ENCODE assay signal across 27 cellular contexts in genomic region chr20:58039569-58040092, GRCh38.
DNase-seq lines count a peak whose midpoint lies in the region; TF ChIP-seq lines count a peak whose summit lies in the region.
"Had no signal": no experiment of that assay in that cellular context is flagged by ENCODE, and none has a peak within 500 bp of the region (broad histone marks: within the 10 kb centered on the region; RNA-seq: fewer than 3 reads in every experiment).

No MANE protein-coding gene starts in this region.

- H3K4me3 ChIP-seq in mammary epithelial cell (replicated peaks in 1 of 3; ENCODE audit: insufficient read depth in 1 of 3, low read depth in 2 of 3, low read length in 3 of 3) (no peak overlapping the region), lower leg skin (ENCODE audit: low read depth, poor library complexity, severe bottlenecking) (no peak overlapping the region), spleen (no peak overlapping the region)
- H3K4me3 ChIP-seq: ascending aorta, HAP-1, lung, psoas muscle, thyroid gland had no signal

- H3K27me3 ChIP-seq in mammary epithelial cell (ENCODE audit: insufficient read depth, low read length): no peaks in the 10 kb centered on the region
- H3K27me3 ChIP-seq in spleen (replicated peaks in 1 of 7): peaks cover 0 to 9% (median 0%) of the 10 kb centered on the region in 7 donors
- H3K27me3 ChIP-seq: ascending aorta, thyroid gland had no signal

- H4K20me1 ChIP-seq in mammary epithelial cell (ENCODE audit: insufficient read depth, low read length): no peaks in the 10 kb centered on the region

- POLR2A ChIA-PET in RWPE1 (lab: Yijun Ruan, JAX; ENCODE audit: low non-redundant PET): no interaction called here

- intact Hi-C loops in mammary epithelial cell (cut with micrococcal nuclease) (no loop called here), lower leg skin (cut with DNase I; ENCODE audit: low total_unique reads) (no loop called here), spleen (cut with DNase I; ENCODE audit: low total_unique reads) (no loop called here)

- H3K9me3 ChIP-seq in mammary epithelial cell (replicated peaks; ENCODE audit: insufficient read depth, low read length) (no peaks in the 10 kb centered on the region), spleen (no peaks in the 10 kb centered on the region)
- H3K9me3 ChIP-seq: ascending aorta, HAP-1, psoas muscle, thyroid gland had no signal

- peak overlapping the region; percentile 17 for H2AFZ ChIP-seq in mammary epithelial cell (ENCODE audit: low read depth, low read length)

- no peaks in the 10 kb centered on the region for H3K36me3 ChIP-seq in mammary epithelial cell (ENCODE audit: insufficient read depth, low read length)
- H3K36me3 ChIP-seq in spleen: no peaks in the 10 kb centered on the region
- H3K36me3 ChIP-seq: ascending aorta, HAP-1, thyroid gland had no signal

- H3K79me2 ChIP-seq in mammary epithelial cell (ENCODE audit: insufficient read depth, low read length): no peaks in the 10 kb centered on the region

- H3K4me2 ChIP-seq in mammary epithelial cell (ENCODE audit: insufficient read depth, low read depth, low read length): no peak overlapping the region

- CTCF ChIA-PET in mammary epithelial cell (lab: Charles Lee; ENCODE audit: low non-redundant PET) (no interaction called here), RWPE1 (lab: Yijun Ruan, JAX) (no interaction called here)

- DNase-seq in M059J (ENCODE audit: low read depth): peak; percentile 48
- no peak for DNase-seq in mammary epithelial cell
- DNase-seq in lower leg skin (ENCODE audit: low spot score in 2 of 2): peak; percentile 14 to 83
- DNase-seq in spleen: peak; percentile 52
- no peak for DNase-seq in NCI-H2107 (lab: John Stamatoyannopoulos, UW)
- DNase-seq in MV-4-11 (lab: John Stamatoyannopoulos, UW): no peak
- no peak for DNase-seq in RWPE1 (ENCODE audit: low spot score)
- DNase-seq: activated B cell treated with CpG ODN at 0.5 μM for 24 hours; activated CD4-positive, alpha-beta T cell treated with anti-CD3 and anti-CD28 coated beads, Interleukin-2, amount 50 U/mL, for 48 hours; activated naive CD8-positive, alpha-beta T cell treated with anti-CD3 and anti-CD28 coated beads for 36 hours; CD4-positive, CD25-positive, alpha-beta regulatory T cell; EL; hippocampal formation; immature natural killer cell; Kasumi-1; NCI-H1048; NCI-H1930; NCI-H2227 treated with DMSO at 0.1 percent for 48 hours; psoas muscle; stimulated activated CD4-positive, alpha-beta T cell treated with anti-CD3 and anti-CD28 coated beads, Interleukin-4, amount 100 ng/mL, for 1 hour; stimulated activated naive CD4-positive, alpha-beta T cell; SW 1271; thyroid gland had no signal

- no TSS peak for BruUV-seq in mammary epithelial cell (replicated peaks; lab: Mats Ljungman, UMichigan)

- in situ Hi-C loops in mammary epithelial cell (cut with MboI; ENCODE audit: low sequenced_read_pairs in 2 of 2): no loop called here

- peaks cover 4% of the 10 kb centered on the region for H3K4me1 ChIP-seq in mammary epithelial cell (ENCODE audit: insufficient read depth, low read length)
- H3K4me1 ChIP-seq in spleen: peaks cover 0 to 7% (median 0%) of the 10 kb centered on the region in 6 donors
- H3K4me1 ChIP-seq: ascending aorta, HAP-1, psoas muscle, thyroid gland had no signal

- no peak for TF ChIP-seq CTCF in mammary epithelial cell (conservative IDR thresholded peaks at IDR 0.05 in 1 of 2, IDR thresholded peaks at IDR 0.05 in 1 of 2; ENCODE audit: extremely low read depth in 1 of 2, insufficient read depth in 1 of 2, low read depth in 1 of 2, low read length in 2 of 2)
- no peak for TF ChIP-seq CTCF in lower leg skin (IDR thresholded peaks at IDR 0.05)
- no peak for TF ChIP-seq CTCF in spleen (IDR thresholded peaks at IDR 0.05 in 8 of 11, conservative IDR thresholded peaks at IDR 0.05 in 3 of 11)
- no peak for TF ChIP-seq CTCF in RWPE1 (conservative IDR thresholded peaks at IDR 0.05; ENCODE audit: low read depth)

- dilution Hi-C loops in mammary epithelial cell (cut with HindIII; ENCODE audit: low sequenced_read_pairs): no loop called here

- H3K9ac ChIP-seq in mammary epithelial cell (ENCODE audit: insufficient read depth, low read length): no peak overlapping the region

- TF ChIP-seq POLR2A in lower leg skin (IDR thresholded peaks at IDR 0.05) (no peak), spleen (IDR thresholded peaks at IDR 0.05) (no peak)

- H3K27ac ChIP-seq in mammary epithelial cell (ENCODE audit: insufficient read depth, low read depth, low read length) (no peak overlapping the region), spleen (peak overlapping the region in 2 of 8 donors; percentile 1 to 6), RWPE1 (no peak overlapping the region)
- H3K27ac ChIP-seq: ascending aorta, epithelial cell of prostate, psoas muscle, thyroid gland had no signal

- WGBS in mammary epithelial cell (ENCODE audit: low coverage, missing lambda C conversion rate): 16% methylated on average over 12 of the region's 23 CpGs
- 65 to 73% methylated on average over 23 of the region's 23 CpGs for WGBS in lower leg skin, 2 donors
- 63 to 78% (median 70%) methylated on average over 23 of the region's 23 CpGs for WGBS in spleen, 5 donors

Comparison
In these comparisons a context has a peak if more than half of its experiments do, and no peak if none do; other contexts are left out.
1. DNase-seq: peak in M059J (single experiment), lower leg skin (2 of 2) and spleen (single experiment); none in mammary epithelial cell (single experiment), NCI-H2107 (single experiment), MV-4-11 (single experiment) and RWPE1 (single experiment).